In the genomic region with DNA sequence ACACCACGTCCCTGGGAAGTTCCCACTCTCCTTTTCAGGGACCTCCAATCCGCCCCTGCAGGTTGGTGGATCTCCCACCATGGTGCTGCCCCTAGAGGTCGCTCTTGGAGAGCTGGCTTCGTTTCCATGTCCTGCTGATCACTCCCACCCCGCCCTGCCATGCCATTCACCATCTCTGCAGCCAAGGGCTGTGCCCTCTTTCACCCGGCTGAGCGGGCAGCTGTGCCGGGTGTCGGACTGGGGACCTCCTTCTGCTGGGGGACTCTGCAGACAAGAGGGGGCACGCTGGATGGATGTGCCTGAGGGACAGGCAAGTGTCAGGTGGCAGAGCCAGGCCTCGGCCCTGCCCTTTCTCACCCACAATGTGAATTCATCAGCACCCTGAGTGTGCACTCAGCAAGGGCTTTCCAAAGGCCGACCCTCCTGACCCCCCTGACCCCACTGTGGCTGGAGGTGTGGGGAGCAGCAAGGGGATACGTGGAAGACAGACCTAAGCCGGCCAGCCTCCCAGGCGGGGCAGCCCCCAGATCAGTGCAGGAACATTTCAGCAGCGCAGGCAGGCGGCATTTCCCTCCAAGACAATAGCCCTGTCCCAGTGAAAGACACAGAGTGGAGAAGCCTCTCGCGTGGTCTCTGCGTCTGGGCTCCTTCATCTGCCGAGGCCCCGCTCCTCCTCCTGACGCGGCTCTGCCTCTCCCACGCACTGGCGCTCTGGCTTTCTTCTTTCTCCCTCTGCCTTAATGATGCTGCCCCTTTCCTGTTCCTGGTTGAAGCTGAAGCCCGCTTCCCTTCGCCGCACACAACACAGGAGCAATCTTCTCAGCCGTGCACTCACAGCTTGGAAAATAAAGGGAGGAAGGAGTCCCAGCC, we compare ENCODE assay signal across 20 cellular contexts.
DNase-seq lines count a peak whose midpoint lies in the region; ATAC-seq and TF ChIP-seq lines count a peak whose summit lies in the region.
"Had no signal": no experiment of that assay in that cellular context is flagged by ENCODE, and none has a peak within 500 bp of the region (broad histone marks: within the 10 kb centered on the region; RNA-seq: fewer than 3 reads in every experiment).

No MANE protein-coding gene starts in this region.

- H4K8ac ChIP-seq in H9 (replicated peaks; ENCODE audit: insufficient read length, low read depth, low read length) = no peak overlapping the region

- no peaks in the 10 kb centered on the region for H3K4me1 Mint-ChIP-seq in H9
- H3K4me1 Mint-ChIP-seq: activated naive CD8-positive, alpha-beta T cell treated with anti-CD3 and anti-CD28 coated beads for 36 hours had no signal

- no peak overlapping the region for H3K23ac ChIP-seq in H9 (ENCODE audit: insufficient read length, low read depth, low read length)

- H2BK5ac ChIP-seq in H9 (ENCODE audit: insufficient read length, low read length) = no peak overlapping the region

- no peak overlapping the region for H3K56ac ChIP-seq in H9 (ENCODE audit: insufficient read length, low read depth, low read length)

- no peaks in the 10 kb centered on the region for H3K23me2 ChIP-seq in H9 (ENCODE audit: insufficient read length, low read depth, low read length, poor library complexity, severe bottlenecking)

- H3K4me2 ChIP-seq in H9 (ENCODE audit: insufficient read depth, insufficient read length, low read length) = no peak overlapping the region

- no peaks in the 10 kb centered on the region for H3K4me1 ChIP-seq in H9 (ENCODE audit: insufficient read depth, low read length)
- H3K4me1 ChIP-seq: left ventricle myocardium inferior, vagina had no signal

- H2AFZ ChIP-seq in H9 (ENCODE audit: low read length) = no peak overlapping the region

- H3K9me3 ChIP-seq in H9 (ENCODE audit: control insufficient read depth, low read depth, low read length) (peaks cover 6% of the 10 kb centered on the region), WERI-Rb-1 (ENCODE audit: severe bottlenecking) (peaks cover 16% of the 10 kb centered on the region)
- H3K9me3 ChIP-seq: vagina had no signal

- no peak overlapping the region for H3K4ac ChIP-seq in H9 (ENCODE audit: low read depth, low read length)

- no peaks in the 10 kb centered on the region for H4K20me1 ChIP-seq in H9 (ENCODE audit: control insufficient read depth, insufficient read depth, insufficient read length)

- ATAC-seq in HG03520 (IDR thresholded peaks at IDR 0.05; ENCODE audit: unreplicated experiment) = no peak

- no peak overlapping the region; the same call in 1 of the 2 replicates for H3K14ac ChIP-seq in H9 (ENCODE audit: insufficient read depth, low read length)

- no peak overlapping the region for H2BK15ac ChIP-seq in H9 (ENCODE audit: low read depth, low read length)

- H3K4me3 ChIP-seq in WERI-Rb-1 (ENCODE audit: low read depth, low read length) = no peak overlapping the region
- H3K4me3 ChIP-seq in kidney epithelial cell (ENCODE audit: low read depth, low read length) = no peak overlapping the region
- H3K4me3 ChIP-seq: left ventricle myocardium inferior, vagina had no signal

- no peak overlapping the region for H3K4me3 Mint-ChIP-seq in H9
- H3K4me3 Mint-ChIP-seq: activated naive CD8-positive, alpha-beta T cell treated with anti-CD3 and anti-CD28 coated beads for 36 hours had no signal

- no peak overlapping the region for H3K27ac ChIP-seq in 22Rv1
- no peak overlapping the region for H3K27ac ChIP-seq in H9 (ENCODE audit: insufficient read length, low read depth, low read length)
- H3K27ac ChIP-seq in WERI-Rb-1 = no peak overlapping the region
- H3K27ac ChIP-seq: left ventricle myocardium inferior, vagina had no signal

- TF ChIP-seq CTCF in 22Rv1 (IDR thresholded peaks at IDR 0.05) = peak; percentile 30; the same call in 1 of the 2 replicates
- TF ChIP-seq CTCF in H9 (conservative IDR thresholded peaks at IDR 0.05) = peak; percentile 77
- peak; percentile 63 for TF ChIP-seq CTCF in WERI-Rb-1 (IDR thresholded peaks at IDR 0.05; ENCODE audit: low read depth, low read length)
- peak; percentile 27 for TF ChIP-seq CTCF in kidney epithelial cell (IDR thresholded peaks at IDR 0.05; ENCODE audit: insufficient read depth, low read length, poor library complexity, severe bottlenecking)

- H2BK20ac ChIP-seq in H9 (ENCODE audit: low read depth, low read length, poor library complexity, severe bottlenecking) = no peak overlapping the region

- H4K91ac ChIP-seq in H9 (ENCODE audit: insufficient read length, low read depth, low read length) = no peak overlapping the region

- H3K18ac ChIP-seq in H9 (ENCODE audit: insufficient read length, low read depth, low read length) = no peak overlapping the region

- H3K9me3 Mint-ChIP-seq in H9 = peaks cover 28 to 42% of the 10 kb centered on the region in 2 experiments

- H2BK12ac ChIP-seq in H9 (ENCODE audit: insufficient read length, low read depth, low read length) = no peak overlapping the region

- no peaks in the 10 kb centered on the region for H3K36me3 ChIP-seq in WERI-Rb-1
- no peaks in the 10 kb centered on the region for H3K36me3 ChIP-seq in kidney epithelial cell (ENCODE audit: control insufficient read depth, insufficient read depth, low read length)
- H3K36me3 ChIP-seq: left ventricle myocardium inferior, vagina had no signal

- H3K27me3 ChIP-seq in H9 (ENCODE audit: insufficient read depth, low read length) (no peaks in the 10 kb centered on the region), WERI-Rb-1 (ENCODE audit: insufficient read depth, low read depth, severe bottlenecking) (peaks cover 88% of the 10 kb centered on the region), kidney epithelial cell (ENCODE audit: control insufficient read depth, insufficient read depth, low read length) (peaks cover 3% of the 10 kb centered on the region)
- H3K27me3 ChIP-seq: vagina had no signal

- no peak overlapping the region; a peak in 1 of 7 replicates for H3K27ac Mint-ChIP-seq in H9
- H3K27ac Mint-ChIP-seq: activated naive CD8-positive, alpha-beta T cell treated with anti-CD3 and anti-CD28 coated beads for 36 hours had no signal

- no peak overlapping the region for H2BK120ac ChIP-seq in H9 (ENCODE audit: low read depth, low read length, poor library complexity, severe bottlenecking)

- no peak overlapping the region for H3T11ph ChIP-seq in H9 (ENCODE audit: low read length)

- no CpG with 5 or more reads among the region's 30 CpGs for WGBS in H9 (ENCODE audit: extremely low coverage, insufficient read length, low lambda C conversion rate)

- no peak overlapping the region for H2AK5ac ChIP-seq in H9 (ENCODE audit: insufficient read length, low read length)

- H3K27me3 Mint-ChIP-seq in H9 (ENCODE audit: low read depth) = peaks cover 41% of the 10 kb centered on the region
- H3K27me3 Mint-ChIP-seq: activated naive CD8-positive, alpha-beta T cell treated with anti-CD3 and anti-CD28 coated beads for 36 hours had no signal

- H3K79me2 ChIP-seq in H9 (ENCODE audit: insufficient read depth, low read length) = no peaks in the 10 kb centered on the region

- no peak overlapping the region for H3K9ac ChIP-seq in H9 (ENCODE audit: extremely low read depth, insufficient read length, low read length)

- H3K79me1 ChIP-seq in H9 (ENCODE audit: insufficient read depth, low read depth, low read length, poor library complexity, severe bottlenecking) = no peaks in the 10 kb centered on the region

- no peak overlapping the region for H4K5ac ChIP-seq in H9 (ENCODE audit: insufficient read length, low read depth, low read length)

- peaks cover 10 to 19% (median 18%) of the 10 kb centered on the region in 3 experiments for H3K36me3 Mint-ChIP-seq in H9 (ENCODE audit: insufficient read depth in 1 of 3, low read depth in 3 of 3)
- H3K36me3 Mint-ChIP-seq: activated naive CD8-positive, alpha-beta T cell treated with anti-CD3 and anti-CD28 coated beads for 36 hours had no signal

- DNase-seq in H9 = peak; percentile 72
- no peak for DNase-seq in WERI-Rb-1
- DNase-seq in kidney epithelial cell (ENCODE audit: low read depth) = no peak
- no peak for DNase-seq in DMS79 (lab: John Stamatoyannopoulos, UW)
- DNase-seq in NOMO-1 (lab: John Stamatoyannopoulos, UW; ENCODE audit: unreplicated experiment in 2 of 2) = no peak
- DNase-seq in activated T-cell treated with anti-CD3 and anti-CD28 coated beads, Interleukin-2, amount 50 U/mL, for 48 hours = no peak
- DNase-seq: activated CD4-positive, alpha-beta T cell treated with anti-CD3 and anti-CD28 coated beads, Interleukin-2, amount 50 U/mL, for 1 hour; activated naive CD8-positive, alpha-beta T cell treated with anti-CD3 and anti-CD28 coated beads for 36 hours; activated T-cell treated with anti-CD3 and anti-CD28 coated beads, Interleukin-2, amount 50 U/mL, for 1 hour; effector CD4-positive, alpha-beta T cell; hippocampal formation; left ventricle myocardium inferior; NCI-H2081; NCI-H82; SIG-M5; stimulated activated CD4-positive, alpha-beta T cell treated with anti-CD3 and anti-CD28 coated beads, Interleukin-15, amount 100 ng/mL, for 24 hours; T1000 had no signal

Comparison
In these comparisons a context has a peak if more than half of its experiments do, and no peak if none do; other contexts are left out.
1. CTCF ChIP-seq: peak in every context shown above with its lines; median percentile 77 in H9; 63 in WERI-Rb-1; 30 in 22Rv1; 27 in kidney epithelial cell.